ENCODE assay signal across 1 cellular context in the genomic region with DNA sequence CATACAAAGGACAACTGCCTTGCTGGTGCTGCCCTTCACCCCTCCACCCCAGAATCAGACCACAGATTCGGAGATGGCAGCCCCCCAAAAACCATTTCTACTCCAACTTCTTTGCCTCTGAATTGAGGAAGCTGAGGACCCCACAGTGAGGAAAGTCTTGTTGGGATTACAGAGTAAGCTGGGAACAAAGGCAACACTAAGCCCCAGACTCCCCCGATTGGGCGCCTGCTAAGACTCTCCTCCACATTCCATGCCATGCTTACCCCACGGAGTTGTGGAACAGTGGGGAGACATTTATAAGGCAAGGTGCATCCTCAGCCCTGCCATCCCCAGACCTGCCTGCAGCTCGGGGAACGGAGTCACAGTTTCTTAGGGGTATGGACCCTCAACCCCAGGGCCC.
TF ChIP-seq lines count a peak whose summit lies in the region.

No MANE protein-coding gene starts in this region.

TF ChIP-seq in H1, 55 proteins besides CTCF, POLR2A, EP300 and RAD21:
- TF ChIP-seq, protein P1, sequence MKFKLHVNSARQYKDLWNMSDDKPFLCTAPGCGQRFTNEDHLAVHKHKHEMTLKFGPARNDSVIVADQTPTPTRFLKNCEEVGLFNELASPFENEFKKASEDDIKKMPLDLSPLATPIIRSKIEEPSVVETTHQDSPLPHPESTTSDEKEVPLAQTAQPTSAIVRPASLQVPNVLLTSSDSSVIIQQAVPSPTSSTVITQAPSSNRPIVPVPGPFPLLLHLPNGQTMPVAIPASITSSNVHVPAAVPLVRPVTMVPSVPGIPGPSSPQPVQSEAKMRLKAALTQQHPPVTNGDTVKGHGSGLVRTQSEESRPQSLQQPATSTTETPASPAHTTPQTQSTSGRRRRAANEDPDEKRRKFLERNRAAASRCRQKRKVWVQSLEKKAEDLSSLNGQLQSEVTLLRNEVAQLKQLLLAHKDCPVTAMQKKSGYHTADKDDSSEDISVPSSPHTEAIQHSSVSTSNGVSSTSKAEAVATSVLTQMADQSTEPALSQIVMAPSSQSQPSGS (IDR thresholded peaks at IDR 0.05; ENCODE audit: low read length) = no peak
- TF ChIP-seq MAFK (IDR thresholded peaks at IDR 0.05; ENCODE audit: low read depth, low read length) (no peak), SIN3A (conservative IDR thresholded peaks at IDR 0.05 in 1 of 2, IDR thresholded peaks at IDR 0.05 in 1 of 2; ENCODE audit: low read depth in 1 of 2, low read length in 2 of 2) (no peak)
